Comparison of ENCODE assay signal across 37 cellular contexts in genomic region chr13:100715604-100716003, GRCh38. TPM values are rescaled to one million over a fixed set of nuclear protein-coding genes. Genes with fewer than 3 reads are reported as not detected.
DNase-seq lines count a peak whose midpoint lies in the region; ATAC-seq, FAIRE-seq and TF ChIP-seq lines count a peak whose summit lies in the region.
"Had no signal": no experiment of that assay in that cellular context is flagged by ENCODE, and none has a peak within 500 bp of the region (broad histone marks: within the 10 kb centered on the region; RNA-seq: fewer than 3 reads in every experiment).

No MANE protein-coding gene starts in this region.

- no peak for TF ChIP-seq EP300 in H1 (IDR thresholded peaks at IDR 0.05; ENCODE audit: borderline replicate concordance in 1 of 2, low read depth in 2 of 2, low read length in 2 of 2)

- no peak for TF ChIP-seq RAD21 in H1 (IDR thresholded peaks at IDR 0.05 in 1 of 2, conservative IDR thresholded peaks at IDR 0.05 in 1 of 2; ENCODE audit: low read depth in 2 of 2, low read length in 2 of 2)

- H3K14ac ChIP-seq in H1 (ENCODE audit: insufficient read length) (no peak overlapping the region), neuronal stem cell (ENCODE audit: low read length) (no peak overlapping the region)

- no peak for DNase-seq in stimulated activated naive CD8-positive, alpha-beta T cell treated with anti-CD3 and anti-CD28 coated beads, Interleukin-15, amount 100 ng/mL, for 72 hours
- no peak for DNase-seq in stimulated activated naive CD8-positive, alpha-beta T cell treated with anti-CD3 and anti-CD28 coated beads, Interleukin-15, Interleukin-2, amounts not matched to agents 100 U/mL and 50 U/mL, for 24 hours
- DNase-seq in H1 (ENCODE audit: low read depth in 1 of 2, low spot score in 2 of 2) (no peak), neuronal stem cell (ENCODE audit: low spot score) (no peak), spleen (peak; percentile 54), cortex of kidney (lab: John Stamatoyannopoulos, UW) (no peak), left lung (no peak), GM10248 (ENCODE audit: extremely low spot score) (no peak)
- DNase-seq: 8988T; ACHN; AML-193; BE2C; C1 segment of cervical spinal cord; Caco-2; Calu3; CD4-positive, alpha-beta memory T cell; CD4-positive, alpha-beta T cell; CD4-positive, CD25-positive, alpha-beta regulatory T cell; CD8-positive, alpha-beta memory T cell; CD8-positive, alpha-beta T cell; COR-L47; DMS 273 treated with DMSO at 0.1 percent for 48 hours; DMS153; DMS53; DMS79; DMS79 treated with DMSO at 0.1 percent for 48 hours; DND-41; EL had no signal

- 87% methylated on average over 7 of the region's 7 CpGs; no CpG with 5 or more reads in 1 of the 2 experiments for WGBS in H1 (ENCODE audit: extremely low coverage in 1 of 2, insufficient coverage in 1 of 2, insufficient read length in 1 of 2, insufficient replicate concordance in 2 of 2, low coverage in 1 of 2, low lambda C conversion rate in 2 of 2, missing lambda C conversion rate in 1 of 2), 2 experiments
- WGBS in neuronal stem cell (ENCODE audit: extremely low coverage in 2 of 2, insufficient read length in 2 of 2, insufficient replicate concordance in 1 of 2), 2 donors = no CpG with 5 or more reads among the region's 7 CpGs
- 89 to 93% (median 91%) methylated on average over 7 of the region's 7 CpGs for WGBS in spleen, 5 donors

- intact Hi-C loops in spleen (cut with DNase I; ENCODE audit: low total_unique reads) = no loop called here
- intact Hi-C loops in left lung (cut with DNase I) = no loop called here

- H2AFZ ChIP-seq in H1 (ENCODE audit: low read length) (no peak overlapping the region), neuronal stem cell (ENCODE audit: low read length) (no peak overlapping the region)

- TF ChIP-seq CTCF in H1 (IDR thresholded peaks at IDR 0.05; ENCODE audit: control extremely low read depth in 1 of 3, insufficient read depth in 1 of 3, low read depth in 1 of 3, low read length in 3 of 3) = no peak
- no peak for TF ChIP-seq CTCF in spleen (IDR thresholded peaks at IDR 0.05 in 8 of 11, conservative IDR thresholded peaks at IDR 0.05 in 3 of 11)
- TF ChIP-seq CTCF in left lung (IDR thresholded peaks at IDR 0.05) = no peak
- no peak for TF ChIP-seq CTCF in GM10248 (IDR thresholded peaks at IDR 0.05; ENCODE audit: control extremely low read depth, extremely low read depth, low read depth, missing control alignments)

- H3K4ac ChIP-seq in H1 (replicated peaks; ENCODE audit: insufficient read length, low read depth, low read length) (no peak overlapping the region), neuronal stem cell (ENCODE audit: low read length) (no peak overlapping the region)

- POLR2A ChIA-PET in H1 (lab: Charles Lee; ENCODE audit: partially characterized antibody) = no interaction called here
- POLR2A ChIA-PET in GM10248 (lab: Yijun Ruan, JAX) = no interaction called here

- no peaks in the 10 kb centered on the region for H3K23me2 ChIP-seq in H1 (ENCODE audit: low read depth, low read length)

- H3K4me1 ChIP-seq in H1 (replicated peaks in 1 of 4; ENCODE audit: control insufficient read depth in 3 of 4, insufficient read depth in 4 of 4, low read length in 3 of 4) (no peaks in the 10 kb centered on the region), neuronal stem cell (ENCODE audit: control insufficient read depth in 2 of 2, insufficient read depth in 1 of 2, low read depth in 1 of 2, low read length in 2 of 2) (no peaks in the 10 kb centered on the region), spleen (no peaks in the 10 kb centered on the region), left lung (no peaks in the 10 kb centered on the region)
- H3K4me1 ChIP-seq: A549, BE2C, Caco-2 had no signal

- H3K27me3 Mint-ChIP-seq in stimulated activated naive CD8-positive, alpha-beta T cell treated with anti-CD3 and anti-CD28 coated beads, Interleukin-15, amount 100 ng/mL, for 72 hours = no peaks in the 10 kb centered on the region
- H3K27me3 Mint-ChIP-seq: CD4-positive, CD25-positive, alpha-beta regulatory T cell had no signal

- H3K9ac ChIP-seq in H1 (replicated peaks in 1 of 4; ENCODE audit: extremely low read depth in 1 of 4, low read depth in 3 of 4, low read length in 3 of 4) (no peak overlapping the region), neuronal stem cell (ENCODE audit: low read depth, low read length, poor library complexity) (no peak overlapping the region)
- H3K9ac ChIP-seq: BLaER1; BLaER1 treated with 17β-estradiol and CSF1 and Interleukin-3, amounts not matched to agents 10 nM and 100 nM had no signal

- no peak overlapping the region for H4K91ac ChIP-seq in H1 (replicated peaks; ENCODE audit: insufficient read length, low read length)
- no peak overlapping the region for H4K91ac ChIP-seq in neuronal stem cell (ENCODE audit: low read depth, low read length, poor library complexity)

- no peak overlapping the region for H2BK12ac ChIP-seq in H1 (ENCODE audit: low read depth, low read length)
- no peak overlapping the region for H2BK12ac ChIP-seq in neuronal stem cell (ENCODE audit: low read length)

- no peak overlapping the region for H3K56ac ChIP-seq in H1 (replicated peaks; ENCODE audit: insufficient read length, low read depth, low read length)

- no peaks in the 10 kb centered on the region for H3K79me2 ChIP-seq in H1 (ENCODE audit: control insufficient read depth in 1 of 2, insufficient read depth in 2 of 2, low read length in 2 of 2)

- H2AK5ac ChIP-seq in H1 (ENCODE audit: low read depth, low read length) = no peak overlapping the region
- no peak overlapping the region for H2AK5ac ChIP-seq in neuronal stem cell (ENCODE audit: low read depth, low read length)

- H3K36me3 ChIP-seq in H1 (ENCODE audit: control insufficient read depth in 2 of 4, insufficient read depth in 4 of 4, low read length in 3 of 4) (no peaks in the 10 kb centered on the region), neuronal stem cell (replicated peaks in 1 of 2; ENCODE audit: control insufficient read depth in 2 of 2, insufficient read depth in 2 of 2, low read length in 2 of 2) (no peaks in the 10 kb centered on the region), spleen (no peaks in the 10 kb centered on the region), left lung (no peaks in the 10 kb centered on the region)
- H3K36me3 ChIP-seq: BE2C; BLaER1; BLaER1 treated with 17β-estradiol and CSF1 and Interleukin-3, amounts not matched to agents 10 nM and 100 nM had no signal

- peak; percentile 26 for ATAC-seq in stimulated activated naive CD8-positive, alpha-beta T cell treated with anti-CD3 and anti-CD28 coated beads, Interleukin-15, amount 100 ng/mL, for 72 hours
- no peak for ATAC-seq in stimulated activated naive CD8-positive, alpha-beta T cell treated with anti-CD3 and anti-CD28 coated beads, Interleukin-15, Interleukin-2, amounts not matched to agents 100 U/mL and 50 U/mL, for 24 hours
- no peak for ATAC-seq in left lung
- ATAC-seq: A549; CD8-positive, alpha-beta T cell had no signal

- no peak overlapping the region for H4K5ac ChIP-seq in H1 (ENCODE audit: insufficient read length, low read depth, low read length)

- H3K27me3 ChIP-seq in H1 (replicated peaks in 1 of 4; ENCODE audit: control insufficient read depth in 3 of 4, extremely low read depth in 1 of 4, insufficient read depth in 3 of 4, low read length in 3 of 4) = no peaks in the 10 kb centered on the region
- peaks cover 0 to 6% (median 0%) of the 10 kb centered on the region in 3 experiments for H3K27me3 ChIP-seq in neuronal stem cell (ENCODE audit: control insufficient read depth in 3 of 3, insufficient read depth in 3 of 3, low read depth in 1 of 3, low read length in 3 of 3)
- H3K27me3 ChIP-seq in spleen (replicated peaks in 1 of 7) = peaks cover 0 to 13% (median 0%) of the 10 kb centered on the region in 7 donors
- H3K27me3 ChIP-seq in left lung = no peaks in the 10 kb centered on the region
- H3K27me3 ChIP-seq: BLaER1; BLaER1 treated with 17β-estradiol and CSF1 and Interleukin-3, amounts not matched to agents 10 nM and 100 nM had no signal

- H3K23ac ChIP-seq in H1 (ENCODE audit: insufficient read length) (no peak overlapping the region), neuronal stem cell (ENCODE audit: low read depth, low read length, poor library complexity) (no peak overlapping the region)

- no peak for TF ChIP-seq POLR2A in H1 (IDR thresholded peaks at IDR 0.05; ENCODE audit: control extremely low read depth in 1 of 2, low read depth in 2 of 2, low read length in 2 of 2)
- no peak for TF ChIP-seq POLR2A in spleen (IDR thresholded peaks at IDR 0.05)

- FAIRE-seq in H1 (lab: Jason Lieb, UNC) = no peak
- FAIRE-seq: A204.1, A549, D721Med had no signal

- H2BK5ac ChIP-seq in H1 (ENCODE audit: low read depth, low read length) (no peak overlapping the region), neuronal stem cell (ENCODE audit: low read length) (no peak overlapping the region)

- no peaks in the 10 kb centered on the region for H3K4me1 Mint-ChIP-seq in stimulated activated naive CD8-positive, alpha-beta T cell treated with anti-CD3 and anti-CD28 coated beads, Interleukin-15, amount 100 ng/mL, for 72 hours
- H3K4me1 Mint-ChIP-seq: CD14-positive monocyte; CD4-positive, alpha-beta memory T cell; CD4-positive, CD25-positive, alpha-beta regulatory T cell; CD8-positive, alpha-beta memory T cell had no signal

- CTCF ChIA-PET in H1 (lab: Charles Lee; ENCODE audit: partially characterized antibody) = interaction anchor here (0.5 to 1.3 kb wide), 5 partner anchors 8 to 411 kb away, joined by 3 read pairs; no protein-coding TSS in a partner anchor
- CTCF ChIA-PET in GM10248 (lab: Yijun Ruan, JAX) = interaction anchor here (1.9 to 2.0 kb wide), 2 partner anchors 8 to 21 kb away, joined by 5 read pairs; no protein-coding TSS in a partner anchor

- H4K20me1 ChIP-seq in H1 (replicated peaks in 1 of 2; ENCODE audit: control insufficient read depth in 1 of 2, insufficient read depth in 2 of 2, low read length in 2 of 2) = no peaks in the 10 kb centered on the region
- H4K20me1 ChIP-seq: BLaER1; BLaER1 treated with 17β-estradiol and CSF1 and Interleukin-3, amounts not matched to agents 10 nM and 100 nM had no signal

- H2BK120ac ChIP-seq in H1 (replicated peaks; ENCODE audit: low read depth, low read length) (no peak overlapping the region), neuronal stem cell (ENCODE audit: low read depth, low read length) (no peak overlapping the region)

- H3K9me3 Mint-ChIP-seq in stimulated activated naive CD8-positive, alpha-beta T cell treated with anti-CD3 and anti-CD28 coated beads, Interleukin-15, amount 100 ng/mL, for 72 hours = peaks cover 0 to 11% of the 10 kb centered on the region in 2 donors

- peak overlapping the region; percentile 43; the same call in 1 of the 2 replicates for H4K8ac ChIP-seq in H1 (ENCODE audit: extremely low read depth, insufficient read depth, low read length)
- H4K8ac ChIP-seq in neuronal stem cell (ENCODE audit: low read depth, low read length) = no peak overlapping the region

- no peak overlapping the region for H2BK20ac ChIP-seq in H1 (ENCODE audit: low read length)

- H3K18ac ChIP-seq in H1 (ENCODE audit: extremely low read depth, low read length) (no peak overlapping the region), neuronal stem cell (ENCODE audit: low read length) (peak overlapping the region; percentile 35)

- no peaks in the 10 kb centered on the region for H3K9me3 ChIP-seq in H1 (ENCODE audit: insufficient read depth in 2 of 2, low read depth in 1 of 2, low read length in 1 of 2)
- no peaks in the 10 kb centered on the region for H3K9me3 ChIP-seq in neuronal stem cell (replicated peaks in 1 of 2; ENCODE audit: control insufficient read depth in 2 of 2, insufficient read depth in 1 of 2, low read depth in 1 of 2, low read length in 2 of 2)
- H3K9me3 ChIP-seq in spleen = peaks cover 0 to 9% (median 0%) of the 10 kb centered on the region in 8 donors
- no peaks in the 10 kb centered on the region for H3K9me3 ChIP-seq in left lung
- H3K9me3 ChIP-seq: A549, BE2C had no signal

- no peak overlapping the region for H3K4me3 ChIP-seq in H1 (ENCODE audit: extremely low read depth in 1 of 4, insufficient read depth in 2 of 4, low read depth in 3 of 4, low read length in 4 of 4)
- H3K4me3 ChIP-seq in neuronal stem cell (ENCODE audit: low read length in 2 of 2) = peak overlapping the region in 1 of 2 donors; percentile 14
- no peak overlapping the region for H3K4me3 ChIP-seq in spleen
- no peak overlapping the region for H3K4me3 ChIP-seq in left lung
- H3K4me3 ChIP-seq: A549; BLaER1; BLaER1 treated with 17β-estradiol and CSF1 and Interleukin-3, amounts not matched to agents 10 nM and 100 nM had no signal

- H3K4me3 Mint-ChIP-seq in stimulated activated naive CD8-positive, alpha-beta T cell treated with anti-CD3 and anti-CD28 coated beads, Interleukin-15, amount 100 ng/mL, for 72 hours = no peak overlapping the region
- H3K4me3 Mint-ChIP-seq: B cell; CD14-positive monocyte; CD4-positive, alpha-beta memory T cell; CD4-positive, alpha-beta T cell; CD4-positive, CD25-positive, alpha-beta regulatory T cell; CD8-positive, alpha-beta memory T cell; CD8-positive, alpha-beta T cell had no signal

- H3K79me1 ChIP-seq in H1 (ENCODE audit: low read depth, low read length) (no peaks in the 10 kb centered on the region), neuronal stem cell (ENCODE audit: low read depth, low read length) (no peaks in the 10 kb centered on the region)

- H3K27ac ChIP-seq in H1 (ENCODE audit: low read depth, low read length) = no peak overlapping the region
- no peak overlapping the region for H3K27ac ChIP-seq in neuronal stem cell (replicated peaks; ENCODE audit: low read length)
- no peak overlapping the region for H3K27ac ChIP-seq in spleen
- H3K27ac ChIP-seq in left lung = no peak overlapping the region
- H3K27ac ChIP-seq: 22Rv1; A549; BLaER1; BLaER1 treated with 17β-estradiol and CSF1 and Interleukin-3, amounts not matched to agents 10 nM and 100 nM; C4-2B had no signal

- H2BK15ac ChIP-seq in H1 (ENCODE audit: low read length) = no peak overlapping the region
- H2BK15ac ChIP-seq in neuronal stem cell (ENCODE audit: low read length) = no peak overlapping the region

- no peak overlapping the region for H3K4me2 ChIP-seq in H1 (ENCODE audit: insufficient read depth in 1 of 2, low read depth in 2 of 2, low read length in 2 of 2)
- H3K4me2 ChIP-seq in neuronal stem cell (ENCODE audit: insufficient read depth, low read length, poor library complexity, severe bottlenecking) = no peak overlapping the region
- H3K4me2 ChIP-seq: A549; BLaER1; BLaER1 treated with 17β-estradiol and CSF1 and Interleukin-3, amounts not matched to agents 10 nM and 100 nM had no signal

- no peak overlapping the region for H3K27ac Mint-ChIP-seq in stimulated activated naive CD8-positive, alpha-beta T cell treated with anti-CD3 and anti-CD28 coated beads, Interleukin-15, amount 100 ng/mL, for 72 hours
- H3K27ac Mint-ChIP-seq: B cell; CD14-positive monocyte; CD4-positive, alpha-beta memory T cell; CD4-positive, alpha-beta T cell; CD4-positive, CD25-positive, alpha-beta regulatory T cell; CD8-positive, alpha-beta T cell had no signal

RNA-seq across cellular contexts. Expression of gene TMTC4, which starts 41.0 kb away (rescaled TPM):
- 42.0 and 42.6 TPM in 2 replicates for total RNA-seq in H1 (2021; fragmentation: NEBNext Ultra II Directional; extraction: Animal tissue kit (Norgen Biotek cat#: 25700))
- polyA plus RNA-seq in H1 (2011; rRNA removed) (26.3 and 31.4 TPM in 2 replicates), spleen (1 to 10 TPM; 3.7 to 6.9 (median 4.1) TPM)
- 33.8 TPM for polyA plus RNA-seq in H1 (2011; cell fraction: cytosol; rRNA removed)
- 86.9 TPM for polyA plus RNA-seq in H1 (2011; cell fraction: nucleus; rRNA removed)
- 28.7 to 34.2 TPM (median 31.4 TPM) in 4 replicates for polyA plus RNA-seq in H1 (2012, experiment 1 of 2)
- 10.3 TPM for polyA plus RNA-seq in H1 (2012, experiment 2 of 2)
- polyA plus RNA-seq in H1 (2013, experiment 1 of 2) = 34.2 TPM
- polyA plus RNA-seq in H1 (2013, experiment 2 of 2) = 35.9 TPM
- 41.0 and 43.9 TPM in 2 replicates for polyA minus RNA-seq in H1 (2011; rRNA and poly(A)+ RNA removed)
- polyA minus RNA-seq in H1 (2011; cell fraction: cytosol; rRNA and poly(A)+ RNA removed) = 16.1 TPM
- 56.5 TPM for polyA minus RNA-seq in H1 (2011; cell fraction: nucleus; rRNA and poly(A)+ RNA removed)
- polyA plus RNA-seq in neuronal stem cell (2013, experiment 1 of 2) = 36.5 TPM
- 36.3 TPM for polyA plus RNA-seq in neuronal stem cell (2013, experiment 2 of 2)
- total RNA-seq in spleen (10 to 100 TPM in 5 of 7 donors, 1 to 10 TPM in 2; 8.9 to 17.7 (median 14.8) TPM), left lung (10 to 100 TPM; 13.7 to 17.0 TPM)
